In the genomic region with DNA sequence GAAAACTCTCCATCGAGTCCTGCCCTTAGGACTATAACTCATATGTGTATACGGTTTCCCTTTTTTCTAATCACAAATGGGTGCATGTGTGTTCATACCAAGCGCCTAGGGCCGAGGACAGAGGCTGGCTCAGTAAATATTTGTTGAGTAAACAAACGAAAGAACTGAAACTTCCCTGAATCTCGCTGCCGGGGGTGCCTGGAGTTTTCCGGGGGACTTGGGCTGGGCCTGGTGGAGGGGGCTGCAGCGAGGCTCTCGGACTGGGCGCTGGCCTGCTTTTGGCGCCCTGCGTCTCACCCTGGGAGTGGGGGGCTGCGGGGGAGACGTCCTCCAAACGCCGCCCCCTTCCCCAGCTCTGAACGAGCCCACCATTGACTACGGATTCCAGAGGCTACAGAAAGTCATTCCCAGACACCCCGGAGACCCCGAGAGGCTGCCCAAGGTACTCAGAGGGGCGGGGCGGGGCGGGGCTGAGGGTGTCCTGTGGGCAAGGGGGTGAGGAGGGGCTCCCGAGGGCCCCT, we compare ENCODE assay signal across 8 cellular contexts. TPM values are rescaled to one million over a fixed set of nuclear protein-coding genes. Genes with fewer than 3 reads are reported as not detected.
DNase-seq lines count a peak whose midpoint lies in the region; ATAC-seq and TF ChIP-seq lines count a peak whose summit lies in the region.

No MANE protein-coding gene starts in this region.

- H3K4me3 ChIP-seq in iPS-18c (ENCODE audit: insufficient read depth, low read depth, low read length) (peak overlapping the region; percentile 50), stomach (peak overlapping the region; percentile 47 to 65 (median 53))

- intact Hi-C loops in stomach (cut with DNase I; ENCODE audit: low total_unique reads), result loop anchor here (5.0 kb wide), 1 partner anchor 101 kb away; no protein-coding TSS in a partner anchor

- H3K27me3 ChIP-seq in stomach, result peaks cover 0 to 73% (median 11%) of the 10 kb centered on the region in 3 donors

- no peak for TF ChIP-seq POLR2A in stomach (IDR thresholded peaks at IDR 0.05)

- no peaks in the 10 kb centered on the region for H3K9me3 ChIP-seq in iPS-18c (ENCODE audit: control insufficient read depth, insufficient read depth, low read length)
- no peaks in the 10 kb centered on the region for H3K9me3 ChIP-seq in stomach

- H3K27ac ChIP-seq in stomach, result peak overlapping the region; percentile 47 to 85 (median 73)

- peaks cover 30 to 55% (median 39%) of the 10 kb centered on the region in 4 donors for H3K4me1 ChIP-seq in stomach

- peak overlapping the region; percentile 22 for H3K4me3 Mint-ChIP-seq in T-helper 1 cell treated with Interleukin-12 subunit alpha and Interleukin-12 subunit beta and Interleukin-4 antibody, amounts not matched to agents 30 μg/mL and 1 μg/mL, for 36 hours
- peak overlapping the region; percentile 48 for H3K4me3 Mint-ChIP-seq in activated CD4-positive, alpha-beta memory T cell treated with anti-CD3 and anti-CD28 coated beads, Interleukin-2, amount 10 ng/mL, durations not matched to agents 7 days and 5 days

- peaks cover 4% of the 10 kb centered on the region for H3K36me3 Mint-ChIP-seq in T-helper 1 cell treated with Interleukin-12 subunit alpha and Interleukin-12 subunit beta and Interleukin-4 antibody, amounts not matched to agents 30 μg/mL and 1 μg/mL, for 36 hours (ENCODE audit: low read depth)
- no peaks in the 10 kb centered on the region for H3K36me3 Mint-ChIP-seq in activated CD4-positive, alpha-beta memory T cell treated with anti-CD3 and anti-CD28 coated beads, Interleukin-2, amount 10 ng/mL, durations not matched to agents 7 days and 5 days (ENCODE audit: low read depth)

- CTCF ChIA-PET in activated CD4-positive, alpha-beta memory T cell treated with anti-CD3 and anti-CD28 coated beads, Interleukin-2, amount 10 ng/mL, durations not matched to agents 7 days and 5 days (lab: Charles Lee), result interaction anchor here (1.1 to 2.5 kb wide), 4 partner anchors 8 to 64 kb away, joined by 3 to 21 read pairs (median 9); no protein-coding TSS in a partner anchor

- H3K27ac Mint-ChIP-seq in T-helper 1 cell treated with Interleukin-12 subunit alpha and Interleukin-12 subunit beta and Interleukin-4 antibody, amounts not matched to agents 30 μg/mL and 1 μg/mL, for 36 hours, result no peak overlapping the region
- H3K27ac Mint-ChIP-seq in activated CD4-positive, alpha-beta memory T cell treated with anti-CD3 and anti-CD28 coated beads, Interleukin-2, amount 10 ng/mL, durations not matched to agents 7 days and 5 days, result no peak overlapping the region

- H3K9me3 Mint-ChIP-seq in T-helper 1 cell treated with Interleukin-12 subunit alpha and Interleukin-12 subunit beta and Interleukin-4 antibody, amounts not matched to agents 30 μg/mL and 1 μg/mL, for 36 hours, result no peaks in the 10 kb centered on the region
- H3K9me3 Mint-ChIP-seq in activated CD4-positive, alpha-beta memory T cell treated with anti-CD3 and anti-CD28 coated beads, Interleukin-2, amount 10 ng/mL, durations not matched to agents 7 days and 5 days, result no peaks in the 10 kb centered on the region

- POLR2A ChIA-PET in activated CD4-positive, alpha-beta memory T cell treated with anti-CD3 and anti-CD28 coated beads, Interleukin-2, amount 10 ng/mL, durations not matched to agents 7 days and 5 days (lab: Charles Lee), result interaction anchor here (1.4 to 2.2 kb wide), 2 partner anchors 63 to 122 kb away, joined by 3 to 6 read pairs; partner anchors contain the start of gene PTPRA

- H3K27me3 Mint-ChIP-seq in T-helper 1 cell treated with Interleukin-12 subunit alpha and Interleukin-12 subunit beta and Interleukin-4 antibody, amounts not matched to agents 30 μg/mL and 1 μg/mL, for 36 hours (ENCODE audit: low read depth), result peaks cover 58% of the 10 kb centered on the region
- H3K27me3 Mint-ChIP-seq in activated CD4-positive, alpha-beta memory T cell treated with anti-CD3 and anti-CD28 coated beads, Interleukin-2, amount 10 ng/mL, durations not matched to agents 7 days and 5 days, result peaks cover 61% of the 10 kb centered on the region

- no peak for TF ChIP-seq CTCF in stomach (IDR thresholded peaks at IDR 0.05)

- H3K4me1 Mint-ChIP-seq in T-helper 1 cell treated with Interleukin-12 subunit alpha and Interleukin-12 subunit beta and Interleukin-4 antibody, amounts not matched to agents 30 μg/mL and 1 μg/mL, for 36 hours (ENCODE audit: low read depth), result peaks cover 14% of the 10 kb centered on the region
- H3K4me1 Mint-ChIP-seq in activated CD4-positive, alpha-beta memory T cell treated with anti-CD3 and anti-CD28 coated beads, Interleukin-2, amount 10 ng/mL, durations not matched to agents 7 days and 5 days, result peaks cover 25% of the 10 kb centered on the region

- 1 to 8% (median 2%) methylated on average over 15 to 25 of the region's 25 CpGs for WGBS in stomach, 5 donors

- no peak for TF ChIP-seq EP300 in stomach (IDR thresholded peaks at IDR 0.05)

- no peak for ATAC-seq in GM21786 (IDR thresholded peaks at IDR 0.05; ENCODE audit: unreplicated experiment)

- no peak for DNase-seq in T-helper 1 cell
- no peak for DNase-seq in activated CD4-positive, alpha-beta memory T cell treated with anti-CD3 and anti-CD28 coated beads, Interleukin-2, amount 10 ng/mL, durations not matched to agents 7 days and 5 days
- no peak for DNase-seq in stomach
- DNase-seq in 8988T, result no peak
- DNase-seq in stimulated activated CD4-positive, alpha-beta T cell treated with anti-CD3 and anti-CD28 coated beads, Interleukin-15, amount 100 ng/mL, for 24 hours, result no peak

- no peaks in the 10 kb centered on the region for H3K36me3 ChIP-seq in stomach

RNA-seq across cellular contexts. Expression of gene CPXM1, which starts 49.0 kb away (rescaled TPM):
- under 1 TPM; 0.20 to 0.33 TPM for total RNA-seq in activated CD4-positive, alpha-beta memory T cell treated with anti-CD3 and anti-CD28 coated beads, Interleukin-2, amount 10 ng/mL, durations not matched to agents 7 days and 5 days
- total RNA-seq in stomach, result 10 to 100 TPM in 1 of 5 donors, 1 to 10 TPM in 1, not detected in 3; 1.2 to 16.2 TPM
- 1 to 10 TPM in 1 of 3 donors, under 1 TPM in 2; 0.50 to 1.2 (median 0.92) TPM for polyA plus RNA-seq in stomach

RNA-seq across cellular contexts. Expression of gene EBF4, which starts 58.8 kb away (rescaled TPM):
- 1 to 10 TPM; 2.7 to 2.9 TPM for total RNA-seq in activated CD4-positive, alpha-beta memory T cell treated with anti-CD3 and anti-CD28 coated beads, Interleukin-2, amount 10 ng/mL, durations not matched to agents 7 days and 5 days
- total RNA-seq in stomach, result 10 to 100 TPM in 2 of 5 donors, 1 to 10 TPM in 3; 7.0 to 69.2 (median 8.5) TPM
- polyA plus RNA-seq in stomach, result 10 to 100 TPM; 10.2 to 16.8 (median 15.0) TPM
